Comparison of ENCODE assay signal across 10 cellular contexts in genomic region chr13:54972838-54973237, GRCh38.
"Had no signal": no experiment of that assay in that cellular context is flagged by ENCODE, and none has a peak within 500 bp of the region (broad histone marks: within the 10 kb centered on the region; RNA-seq: fewer than 3 reads in every experiment).

No MANE protein-coding gene starts in this region.

- H3K4me2 ChIP-seq: GM23338 had no signal

- H3K9me3 ChIP-seq: HAP-1 had no signal

- ATAC-seq: GM23338, HCT116 had no signal

- H3K9me3 Mint-ChIP-seq: GM23338 had no signal

- H3K27ac ChIP-seq: GM23248 had no signal

- H3K4me3 Mint-ChIP-seq: GM23338, H9, HFFc6 had no signal

- H3K27ac Mint-ChIP-seq: GM23338, HFFc6 had no signal

- DNase-seq: GM23248, GOT3, H7, H9, HCEC 1CT, HFFc6 had no signal

- FAIRE-seq: H54 had no signal

- H3K36me3 ChIP-seq: HAP-1 had no signal

- H3K9ac ChIP-seq: GM23248 had no signal

- H3K4me3 ChIP-seq: GM23248, GM23338, HAP-1 had no signal

- H2AFZ ChIP-seq: GM23248, GM23338 had no signal
